ENCODE assay signal across 33 cellular contexts in the genomic region with DNA sequence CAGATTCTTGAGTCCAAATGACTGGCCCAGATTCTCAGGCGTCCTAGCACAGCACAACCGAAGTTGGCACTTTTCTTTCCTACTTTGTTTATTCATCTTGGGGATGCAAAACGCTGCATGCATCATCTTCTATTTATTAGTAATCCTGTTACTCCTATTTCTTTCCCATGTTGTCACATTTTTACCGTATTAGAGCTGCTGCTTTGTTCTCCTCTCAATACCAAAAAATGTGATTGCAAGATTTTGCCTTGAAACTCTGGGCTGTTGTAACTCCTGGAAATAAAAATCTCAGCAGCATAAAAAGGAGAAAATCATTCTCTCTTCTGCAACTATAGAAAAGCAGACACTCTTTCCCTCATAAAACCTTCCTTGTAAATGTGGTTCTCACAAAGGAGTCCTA. TPM values are rescaled to one million over a fixed set of nuclear protein-coding genes. Genes with fewer than 3 reads are reported as not detected.
"Had no signal": no experiment of that assay in that cellular context is flagged by ENCODE, and none has a peak within 500 bp of the region (broad histone marks: within the 10 kb centered on the region; RNA-seq: fewer than 3 reads in every experiment).

No MANE protein-coding gene starts in this region.

- H3K27me3 ChIP-seq: colonic mucosa, left lung, neural progenitor cell, transverse colon, upper lobe of right lung, uterus had no signal

- H3K4me1 Mint-ChIP-seq: mesothelial cell of epicardium; naive B cell; neural progenitor cell; stimulated activated naive B cell treated with anti-CD40 and anti-IgM and Interleukin-4, amounts not matched to agents 10 μg/mL and 1 μg/mL and 100 μg/mL, for 72 hours had no signal

- H3K9me3 ChIP-seq: colonic mucosa, mucosa of descending colon, prostate gland, thoracic aorta, transverse colon, upper lobe of right lung, uterus had no signal

- H3K4me1 ChIP-seq: neural progenitor cell, prostate gland, uterus had no signal

- H3K27ac ChIP-seq: colonic mucosa, esophagus muscularis mucosa, heart right ventricle, left lung, neural progenitor cell, prostate gland, skin epidermis, spleen, thoracic aorta, upper lobe of right lung, uterus had no signal

- H3K4me3 ChIP-seq: colonic mucosa, esophagus muscularis mucosa, heart right ventricle, left lung, mucosa of descending colon, neural progenitor cell, prostate gland, skin epidermis, spleen, thoracic aorta, transverse colon, upper lobe of right lung, uterus had no signal

- H3K9me3 Mint-ChIP-seq: natural killer cell treated with Interleukin-12 subunit alpha and Interleukin-12 subunit beta and Interleukin-15 and Interleukin-18, amount 100 ng/mL, for 72 hours had no signal

- H3K27ac Mint-ChIP-seq: mesothelial cell of epicardium; naive B cell; natural killer cell treated with Interleukin-12 subunit alpha and Interleukin-12 subunit beta and Interleukin-15 and Interleukin-18, amount 100 ng/mL, for 72 hours; neural progenitor cell; stimulated activated naive B cell treated with anti-CD40 and anti-IgM and Interleukin-4, amounts not matched to agents 10 μg/mL and 1 μg/mL and 100 μg/mL, for 72 hours; stimulated activated naive CD8-positive, alpha-beta T cell treated with anti-CD3 and anti-CD28 coated beads, Interleukin-15, Interleukin-2, amounts not matched to agents 100 ng/mL and 50 ng/mL, for 24 hours had no signal

- H3K36me3 ChIP-seq: colonic mucosa, esophagus muscularis mucosa, heart right ventricle, left lung, neural progenitor cell, prostate gland, spleen, thoracic aorta, transverse colon, upper lobe of right lung, uterus had no signal

- H3K9ac ChIP-seq: neural progenitor cell had no signal

- H3K4me3 Mint-ChIP-seq: mesothelial cell of epicardium; natural killer cell treated with Interleukin-12 subunit alpha and Interleukin-12 subunit beta and Interleukin-15 and Interleukin-18, amount 100 ng/mL, for 72 hours; neural progenitor cell; stimulated activated naive B cell treated with anti-CD40 and anti-IgM and Interleukin-4, amounts not matched to agents 10 μg/mL and 1 μg/mL and 100 μg/mL, for 72 hours; stimulated activated naive CD8-positive, alpha-beta T cell treated with anti-CD3 and anti-CD28 coated beads, Interleukin-15, Interleukin-2, amounts not matched to agents 100 ng/mL and 50 ng/mL, for 24 hours had no signal

- ATAC-seq: heart right ventricle; left cardiac atrium; left lung; mucosa of descending colon; natural killer cell treated with Interleukin-12 subunit alpha and Interleukin-12 subunit beta and Interleukin-15 and Interleukin-18, amount 100 ng/mL, for 72 hours; right cardiac atrium; stimulated activated naive B cell treated with anti-CD40 and anti-IgM and Interleukin-4, amounts not matched to agents 10 μg/mL and 1 μg/mL and 100 μg/mL, for 72 hours; upper lobe of right lung had no signal

- H3K4me2 ChIP-seq: neural progenitor cell had no signal

- DNase-seq: colonic mucosa; dermis blood vessel endothelial cell; effector memory CD4-positive, alpha-beta T cell; foreskin melanocyte; glutamatergic neuron; heart right ventricle; hippocampal formation; left cardiac atrium; left lung; mesenchymal stem cell; mucosa of descending colon; naive B cell; right cardiac atrium; spleen; stimulated activated CD4-positive, alpha-beta T cell treated with anti-CD3 and anti-CD28 coated beads, Interleukin-4, amount 100 ng/mL, for 4 hours; stimulated activated naive B cell treated with anti-CD40 and anti-IgM and Interleukin-4, amounts not matched to agents 10 μg/mL and 1 μg/mL and 100 μg/mL, for 72 hours; transverse colon; upper lobe of right lung; uterus had no signal

- H3K36me3 Mint-ChIP-seq: mesothelial cell of epicardium; natural killer cell treated with Interleukin-12 subunit alpha and Interleukin-12 subunit beta and Interleukin-15 and Interleukin-18, amount 100 ng/mL, for 72 hours; neural progenitor cell; stimulated activated naive B cell treated with anti-CD40 and anti-IgM and Interleukin-4, amounts not matched to agents 10 μg/mL and 1 μg/mL and 100 μg/mL, for 72 hours had no signal

- H2AFZ ChIP-seq: neural progenitor cell had no signal

- FAIRE-seq: endothelial cell of umbilical vein, islet of Langerhans had no signal

RNA-seq across cellular contexts. Expression of a gene that starts 12.9 kb away (rescaled TPM):
- total RNA-seq: chondrocyte; colonic mucosa; dermis blood vessel endothelial cell; endothelial cell of umbilical vein; esophagus muscularis mucosa; heart right ventricle; left cardiac atrium; left lung; lower leg skin; lung microvascular endothelial cell; mesothelial cell of epicardium; mucosa of descending colon; natural killer cell treated with Interleukin-12 subunit alpha and Interleukin-12 subunit beta and Interleukin-15 and Interleukin-18, amount 100 ng/mL, for 72 hours; osteoblast; prostate gland; right cardiac atrium; spleen; thoracic aorta; transverse colon; upper lobe of right lung; uterus had no signal
- polyA plus RNA-seq: right cardiac atrium, spleen had no signal
